9 cellular contexts compared by ENCODE assay signal in the genomic region with DNA sequence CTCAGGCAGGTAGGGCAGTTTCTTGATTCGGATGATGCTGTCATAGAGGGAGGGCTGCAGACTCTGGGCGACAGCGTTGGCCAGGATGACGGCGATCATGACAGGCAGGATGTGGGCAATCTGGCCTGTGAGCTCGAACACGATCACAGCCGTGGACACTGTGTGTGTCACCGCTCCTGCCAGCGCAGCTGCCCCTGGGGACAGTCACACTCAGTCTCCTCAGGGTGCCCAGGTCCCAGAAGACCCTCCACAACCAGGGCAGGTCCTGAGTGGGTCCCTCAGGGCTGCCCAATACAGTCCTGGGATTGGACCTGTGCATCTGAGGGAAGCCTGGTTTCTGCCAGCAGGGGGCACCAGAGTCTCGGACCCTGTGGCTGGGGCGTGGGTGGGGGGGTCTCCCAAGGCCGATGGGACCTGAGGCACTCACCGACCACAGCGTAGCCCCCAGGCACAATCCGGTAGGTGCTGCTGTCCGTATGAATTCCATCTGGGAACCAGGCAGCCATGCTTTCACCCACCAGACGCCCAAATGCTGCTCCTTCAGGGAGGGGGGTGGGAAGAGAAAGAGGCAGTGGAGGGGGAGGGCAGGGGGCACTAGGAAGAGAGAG. TPM values are rescaled to one million over a fixed set of nuclear protein-coding genes. Genes with fewer than 3 reads are reported as not detected.
A peak's percentile ranks its signal among the peaks of the same experiment; 100 is the strongest.
DNase-seq lines count a peak whose midpoint lies in the region; ATAC-seq, FAIRE-seq and TF ChIP-seq lines count a peak whose summit lies in the region.
"Had no signal": no experiment of that assay in that cellular context is flagged by ENCODE, and none has a peak within 500 bp of the region (broad histone marks: within the 10 kb centered on the region; RNA-seq: fewer than 3 reads in every experiment).

No MANE protein-coding gene starts in this region.

- WGBS in adrenal gland, 4 donors = 55 to 83% (median 67%) methylated on average over 1 to 18 of the region's 18 CpGs
- 19% methylated on average over 8 of the region's 18 CpGs for WGBS in suprapubic skin

- H3K9me3 ChIP-seq in AG04450 (ENCODE audit: control insufficient read depth, insufficient read depth, low read length) (no peaks in the 10 kb centered on the region), adrenal gland (replicated peaks in 1 of 3) (no peaks in the 10 kb centered on the region), suprapubic skin (no peaks in the 10 kb centered on the region)
- H3K9me3 ChIP-seq: HAP-1 had no signal

- TF ChIP-seq CTCF in AG04450 (IDR thresholded peaks at IDR 0.05; ENCODE audit: low read depth, low read length) (peak; percentile 69), adrenal gland (IDR thresholded peaks at IDR 0.05) (peak; percentile 55 to 67 (median 59)), suprapubic skin (IDR thresholded peaks at IDR 0.05) (peak in 1 of 2 donors; percentile 71)

- peak; percentile 70 for FAIRE-seq in GM19239 (lab: Jason Lieb, UNC)

- H3K27me3 ChIP-seq in AG04450 (ENCODE audit: control insufficient read depth, insufficient read depth, low read length) = no peaks in the 10 kb centered on the region
- no peaks in the 10 kb centered on the region for H3K27me3 ChIP-seq in adrenal gland
- no peaks in the 10 kb centered on the region for H3K27me3 ChIP-seq in suprapubic skin

- DNase-seq in AG04450 (ENCODE audit: low read depth, low spot score) (no peak), GM19239 (ENCODE audit: insufficient read length, low spot score) (no peak), adrenal gland (peak in 4 of 7 donors; percentile 48 to 66 (median 59)), iris pigment epithelial cell (ENCODE audit: low read depth) (peak; percentile 10), suprapubic skin (ENCODE audit: low spot score in 2 of 2) (no peak)
- DNase-seq in stimulated activated CD4-positive, alpha-beta T cell treated with anti-CD3 and anti-CD28 coated beads, Interleukin-4, amount 100 ng/mL, for 4 hours = peak; percentile 48 to 67

- no peak for TF ChIP-seq POLR2A in adrenal gland (IDR thresholded peaks at IDR 0.05)
- no peak for TF ChIP-seq POLR2A in suprapubic skin (IDR thresholded peaks at IDR 0.05)

- CTCF ChIA-PET in AG04450 (lab: Charles Lee) = interaction anchor here (0.6 to 1.8 kb wide), 8 partner anchors 8 to 190 kb away, joined by 3 to 11 read pairs (median 4); a partner anchor contains a TSS

- intact Hi-C loops in adrenal gland (cut with DNase I) = no loop called here

- ATAC-seq in SK-N-SH treated with all-trans-retinoic acid at 6 μM for 48 hours = peak; percentile 85
- no peak for ATAC-seq in GM18873 (IDR thresholded peaks at IDR 0.05; ENCODE audit: low FRiP score, unreplicated experiment)

- peaks cover 0 to 27% of the 10 kb centered on the region in 2 donors for H3K36me3 ChIP-seq in adrenal gland (replicated peaks in 1 of 2)
- peaks cover 10% of the 10 kb centered on the region for H3K36me3 ChIP-seq in suprapubic skin

- H3K27ac ChIP-seq in AG04450 (ENCODE audit: low read depth, low read length) (no peak overlapping the region), adrenal gland (no peak overlapping the region), suprapubic skin (no peak overlapping the region)

- H3K4me1 ChIP-seq in adrenal gland (replicated peaks in 1 of 2) (peaks cover 0 to 25% of the 10 kb centered on the region in 2 donors), suprapubic skin (peaks cover 15% of the 10 kb centered on the region)
- H3K4me1 ChIP-seq: HAP-1 had no signal

- H3K4me3 ChIP-seq in AG04450 (ENCODE audit: low read depth, low read length) (no peak overlapping the region), adrenal gland (no peak overlapping the region), suprapubic skin (no peak overlapping the region)
- H3K4me3 ChIP-seq: HAP-1 had no signal

- POLR2A ChIA-PET in AG04450 (lab: Yijun Ruan, JAX) = no interaction called here

- TF ChIP-seq EP300 in suprapubic skin (IDR thresholded peaks at IDR 0.05) = no peak

TF ChIP-seq in SK-N-SH treated with all-trans-retinoic acid at 6 μM for 48 hours, 23 proteins besides CTCF, POLR2A, EP300 and RAD21 (continues in another document):
- TF ChIP-seq ZFP30 (CRISPR knock-in tag; IDR thresholded peaks at IDR 0.05) (no peak), TOX (CRISPR knock-in tag; IDR thresholded peaks at IDR 0.05; ENCODE audit: borderline replicate concordance) (no peak), ARNTL (CRISPR knock-in tag; IDR thresholded peaks at IDR 0.05; ENCODE audit: borderline replicate concordance, low read depth) (no peak), ISL1 (CRISPR knock-in tag; IDR thresholded peaks at IDR 0.05) (no peak), ZNF70 (CRISPR knock-in tag; IDR thresholded peaks at IDR 0.05) (no peak), BACH2 (CRISPR knock-in tag; IDR thresholded peaks at IDR 0.05; ENCODE audit: borderline replicate concordance) (no peak), TCF4 (CRISPR knock-in tag; IDR thresholded peaks at IDR 0.05; ENCODE audit: borderline replicate concordance) (no peak), PPARA (CRISPR knock-in tag; IDR thresholded peaks at IDR 0.05; ENCODE audit: borderline replicate concordance) (no peak), CSDC2 (CRISPR knock-in tag; IDR thresholded peaks at IDR 0.05) (no peak)
- TF ChIP-seq, protein P1, sequence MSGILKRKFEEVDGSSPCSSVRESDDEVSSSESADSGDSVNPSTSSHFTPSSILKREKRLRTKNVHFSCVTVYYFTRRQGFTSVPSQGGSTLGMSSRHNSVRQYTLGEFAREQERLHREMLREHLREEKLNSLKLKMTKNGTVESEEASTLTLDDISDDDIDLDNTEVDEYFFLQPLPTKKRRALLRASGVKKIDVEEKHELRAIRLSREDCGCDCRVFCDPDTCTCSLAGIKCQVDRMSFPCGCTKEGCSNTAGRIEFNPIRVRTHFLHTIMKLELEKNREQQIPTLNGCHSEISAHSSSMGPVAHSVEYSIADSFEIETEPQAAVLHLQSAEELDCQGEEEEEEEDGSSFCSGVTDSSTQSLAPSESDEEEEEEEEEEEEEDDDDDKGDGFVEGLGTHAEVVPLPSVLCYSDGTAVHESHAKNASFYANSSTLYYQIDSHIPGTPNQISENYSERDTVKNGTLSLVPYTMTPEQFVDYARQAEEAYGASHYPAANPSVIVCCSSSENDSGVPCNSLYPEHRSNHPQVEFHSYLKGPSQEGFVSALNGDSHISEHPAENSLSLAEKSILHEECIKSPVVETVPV (CRISPR knock-in tag; IDR thresholded peaks at IDR 0.05) = no peak
- TF ChIP-seq, protein P2, sequence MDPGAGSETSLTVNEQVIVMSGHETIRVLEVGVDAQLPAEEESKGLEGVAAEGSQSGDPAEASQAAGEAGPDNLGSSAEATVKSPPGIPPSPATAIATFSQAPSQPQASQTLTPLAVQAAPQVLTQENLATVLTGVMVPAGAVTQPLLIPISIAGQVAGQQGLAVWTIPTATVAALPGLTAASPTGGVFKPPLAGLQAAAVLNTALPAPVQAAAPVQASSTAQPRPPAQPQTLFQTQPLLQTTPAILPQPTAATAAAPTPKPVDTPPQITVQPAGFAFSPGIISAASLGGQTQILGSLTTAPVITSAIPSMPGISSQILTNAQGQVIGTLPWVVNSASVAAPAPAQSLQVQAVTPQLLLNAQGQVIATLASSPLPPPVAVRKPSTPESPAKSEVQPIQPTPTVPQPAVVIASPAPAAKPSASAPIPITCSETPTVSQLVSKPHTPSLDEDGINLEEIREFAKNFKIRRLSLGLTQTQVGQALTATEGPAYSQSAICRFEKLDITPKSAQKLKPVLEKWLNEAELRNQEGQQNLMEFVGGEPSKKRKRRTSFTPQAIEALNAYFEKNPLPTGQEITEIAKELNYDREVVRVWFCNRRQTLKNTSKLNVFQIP (CRISPR knock-in tag; IDR thresholded peaks at IDR 0.05; ENCODE audit: borderline replicate concordance, low read depth) = no peak

RNA-seq across cellular contexts. Expression of a gene that starts 7.2 kb away (rescaled TPM):
- polyA plus RNA-seq in AG04450 (2011; rRNA removed) (1.7 and 2.1 TPM in 2 replicates), adrenal gland (10 to 100 TPM; 11.4 to 27.8 (median 22.3) TPM)
- polyA minus RNA-seq in AG04450 (2011; rRNA and poly(A)+ RNA removed) = 6.6 and 7.0 TPM in 2 replicates
- total RNA-seq in adrenal gland (10 to 100 TPM in 5 of 8 donors, 1 to 10 TPM in 3; 7.5 to 24.4 (median 14.9) TPM), suprapubic skin (1 to 10 TPM; 2.1 to 7.9 (median 3.5) TPM)

RNA-seq across cellular contexts. Expression of a gene that starts 7.3 kb away (rescaled TPM):
- polyA plus RNA-seq in AG04450 (2011; rRNA removed) (81.2 and 94.4 TPM in 2 replicates), adrenal gland (100 to 1,000 TPM in 2 of 3 donors, 10 to 100 TPM in 1; 87.7 to 199 (median 194) TPM)
- polyA minus RNA-seq in AG04450 (2011; rRNA and poly(A)+ RNA removed) = 36.9 and 42.9 TPM in 2 replicates
- total RNA-seq in adrenal gland (100 to 1,000 TPM in 1 of 8 donors, 10 to 100 TPM in 7; 63.1 to 101 (median 71.1) TPM), suprapubic skin (100 to 1,000 TPM in 1 of 4 donors, 10 to 100 TPM in 3; 42.4 to 116 (median 66.2) TPM)

RNA-seq across cellular contexts. Expression of a gene that starts 16.8 kb away (rescaled TPM):
- 8.5 and 9.3 TPM in 2 replicates for polyA plus RNA-seq in AG04450 (2011; rRNA removed)
- polyA minus RNA-seq in AG04450 (2011; rRNA and poly(A)+ RNA removed) = 13.3 and 13.7 TPM in 2 replicates
- total RNA-seq in adrenal gland = 10 to 100 TPM; 16.4 to 42.4 (median 33.7) TPM
- polyA plus RNA-seq in adrenal gland = 10 to 100 TPM; 13.3 to 43.0 (median 39.4) TPM
- 10 to 100 TPM; 54.4 to 77.9 (median 65.3) TPM for total RNA-seq in suprapubic skin

RNA-seq across cellular contexts. Expression of a gene that starts 23.8 kb away (rescaled TPM):
- polyA plus RNA-seq in AG04450 (2011; rRNA removed) (0.06 TPM in 1 of 2 replicates, not detected in the other), adrenal gland (1 to 10 TPM in 2 of 3 donors, under 1 TPM in 1; 0.82 to 4.4 (median 2.2) TPM)
- polyA minus RNA-seq in AG04450 (2011; rRNA and poly(A)+ RNA removed) = not detected in 2 replicates
- total RNA-seq in adrenal gland (1 to 10 TPM in 3 of 8 donors, under 1 TPM in 2, not detected in 3; 0.60 to 5.3 (median 2.5) TPM), suprapubic skin (under 1 TPM in 1 of 4 donors, not detected in 3; 0.93 TPM)

RNA-seq across cellular contexts. Expression of a gene that starts 25.6 kb away (rescaled TPM):
- polyA plus RNA-seq in AG04450 (2011; rRNA removed) (0.11 and 0.12 TPM in 2 replicates), adrenal gland (10 to 100 TPM in 2 of 3 donors, 1 to 10 TPM in 1; 1.9 to 51.0 (median 41.2) TPM)
- 0.09 and 0.14 TPM in 2 replicates for polyA minus RNA-seq in AG04450 (2011; rRNA and poly(A)+ RNA removed)
- total RNA-seq in adrenal gland (100 to 1,000 TPM in 1 of 8 donors, 10 to 100 TPM in 6, 1 to 10 TPM in 1; 4.8 to 101 (median 23.7) TPM), suprapubic skin (10 to 100 TPM in 1 of 4 donors, 1 to 10 TPM in 3; 1.1 to 10.1 (median 4.2) TPM)

Comparison
In these comparisons a context has a peak if more than half of its experiments do, and no peak if none do; other contexts are left out.
1. DNase-seq: peak in adrenal gland (4 of 7), iris pigment epithelial cell (single experiment) and stimulated activated CD4-positive, alpha-beta T cell treated with anti-CD3 and anti-CD28 coated beads, Interleukin-4, amount 100 ng/mL, for 4 hours (2 of 2); none in AG04450 (single experiment), GM19239 (single experiment) and suprapubic skin (0 of 2).